ENCODE assay signal across 16 cellular contexts in genomic region chr1:178797590-178797989, GRCh38.
A peak's percentile ranks its signal among the peaks of the same experiment; 100 is the strongest.
DNase-seq lines count a peak whose midpoint lies in the region; ATAC-seq, FAIRE-seq and TF ChIP-seq lines count a peak whose summit lies in the region.
"Had no signal": no experiment of that assay in that cellular context is flagged by ENCODE, and none has a peak within 500 bp of the region (broad histone marks: within the 10 kb centered on the region; RNA-seq: fewer than 3 reads in every experiment).

No MANE protein-coding gene starts in this region.

- FAIRE-seq in HepG2 (lab: Jason Lieb, UNC) (no peak), H1 (lab: Jason Lieb, UNC) (no peak)
- FAIRE-seq: GM12891 had no signal

- no peak for TF ChIP-seq CTCF in HepG2 (CRISPR knock-in tag; IDR thresholded peaks at IDR 0.05)
- no peak for TF ChIP-seq CTCF in right lobe of liver (IDR thresholded peaks at IDR 0.05)
- TF ChIP-seq CTCF in PC-9 (conservative IDR thresholded peaks at IDR 0.05): no peak
- no peak for TF ChIP-seq CTCF in H1 (IDR thresholded peaks at IDR 0.05; ENCODE audit: control extremely low read depth in 1 of 3, insufficient read depth in 1 of 3, low read depth in 1 of 3, low read length in 3 of 3)

- no peaks in the 10 kb centered on the region for H3K4me1 ChIP-seq in HepG2 (ENCODE audit: insufficient read depth, low read length)
- H3K4me1 ChIP-seq in right lobe of liver: no peaks in the 10 kb centered on the region
- 0 out of 2 replicates have a peak, but pooled peaks cover 9% of the 10 kb centered on the region for H3K4me1 ChIP-seq in PC-9 (replicated peaks; ENCODE audit: insufficient read depth)
- H3K4me1 ChIP-seq in H1 (replicated peaks in 1 of 4; ENCODE audit: control insufficient read depth in 3 of 4, insufficient read depth in 4 of 4, low read length in 3 of 4): no peaks in the 10 kb centered on the region
- H3K4me1 ChIP-seq: HAP-1 had no signal

- H4K91ac ChIP-seq in H1 (replicated peaks; ENCODE audit: insufficient read length, low read length): no peak overlapping the region

- no peak overlapping the region for H3K14ac ChIP-seq in H1 (ENCODE audit: insufficient read length)

- H2AK5ac ChIP-seq in H1 (ENCODE audit: low read depth, low read length): no peak overlapping the region

- no peaks in the 10 kb centered on the region for H3K9me3 Mint-ChIP-seq in stimulated activated effector memory CD8-positive, alpha-beta T cell treated with anti-CD3 and anti-CD28 coated beads, Interleukin-12 subunit alpha, Interleukin-12 subunit beta, amount 100 ng/mL, for 72 hours

- TF ChIP-seq POLR2A in HepG2 (IDR thresholded peaks at IDR 0.05; ENCODE audit: insufficient read depth in 1 of 2, low read depth in 2 of 2, low read length in 2 of 2): no peak
- TF ChIP-seq POLR2A in right lobe of liver (IDR thresholded peaks at IDR 0.05): no peak
- no peak for TF ChIP-seq POLR2A in H1 (IDR thresholded peaks at IDR 0.05; ENCODE audit: control extremely low read depth in 1 of 2, low read depth in 2 of 2, low read length in 2 of 2)

- H3K79me2 ChIP-seq in HepG2 (ENCODE audit: insufficient read depth, low read length) (no peaks in the 10 kb centered on the region), PC-9 (ENCODE audit: low read depth) (peaks cover 8% of the 10 kb centered on the region; the same call in 1 of the 2 replicates), H1 (ENCODE audit: control insufficient read depth in 1 of 2, insufficient read depth in 2 of 2, low read length in 2 of 2) (no peaks in the 10 kb centered on the region)

- H2BK20ac ChIP-seq in H1 (ENCODE audit: low read length): no peak overlapping the region

- no peaks in the 10 kb centered on the region for H3K4me1 Mint-ChIP-seq in stimulated activated effector memory CD8-positive, alpha-beta T cell treated with anti-CD3 and anti-CD28 coated beads, Interleukin-12 subunit alpha, Interleukin-12 subunit beta, amount 100 ng/mL, for 72 hours
- H3K4me1 Mint-ChIP-seq: CD4-positive, CD25-positive, alpha-beta regulatory T cell had no signal

- H3K18ac ChIP-seq in H1 (ENCODE audit: extremely low read depth, low read length): no peak overlapping the region

- intact Hi-C loops in HepG2 (cut with micrococcal nuclease; ENCODE audit: unreplicated experiment) (loop anchor here (2.0 kb wide), 1 partner anchor 73 kb away; the partner anchor contains the start of gene ANGPTL1), right lobe of liver (cut with DNase I) (no loop called here), PC-9 (cut with micrococcal nuclease; ENCODE audit: unreplicated experiment) (no loop called here)

- H3F3A ChIP-seq in PC-9 (ENCODE audit: insufficient read depth, low read depth): peaks cover 12% of the 10 kb centered on the region

- H3K36me3 Mint-ChIP-seq in stimulated activated effector memory CD8-positive, alpha-beta T cell treated with anti-CD3 and anti-CD28 coated beads, Interleukin-12 subunit alpha, Interleukin-12 subunit beta, amount 100 ng/mL, for 72 hours: no peaks in the 10 kb centered on the region

- H2AFZ ChIP-seq in HepG2 (ENCODE audit: low read length): no peak overlapping the region
- no peak overlapping the region for H2AFZ ChIP-seq in PC-9
- H2AFZ ChIP-seq in H1 (ENCODE audit: low read length): no peak overlapping the region

- peaks cover 0 to 17% of the 10 kb centered on the region in 2 experiments; a peak in 3 of 5 replicates for H3K36me3 ChIP-seq in HepG2 (replicated peaks in 1 of 2; ENCODE audit: control insufficient read depth in 1 of 2, insufficient read depth in 2 of 2, low read length in 2 of 2)
- peaks cover 0 to 3% (median 0%) of the 10 kb centered on the region in 4 donors for H3K36me3 ChIP-seq in right lobe of liver
- peaks cover 27% of the 10 kb centered on the region; the same call in 1 of the 2 replicates for H3K36me3 ChIP-seq in PC-9 (ENCODE audit: low read depth)
- H3K36me3 ChIP-seq in H1 (ENCODE audit: control insufficient read depth in 2 of 4, insufficient read depth in 4 of 4, low read length in 3 of 4): no peaks in the 10 kb centered on the region; a peak in 1 of 8 replicates
- H3K36me3 ChIP-seq: HAP-1 had no signal

- H3K9ac ChIP-seq in HepG2 (ENCODE audit: insufficient read depth, low read depth, low read length) (no peak overlapping the region), H1 (replicated peaks in 1 of 4; ENCODE audit: extremely low read depth in 1 of 4, low read depth in 3 of 4, low read length in 3 of 4) (no peak overlapping the region)
- H3K9ac ChIP-seq: BLaER1 treated with 17β-estradiol and CSF1 and Interleukin-3, amounts not matched to agents 10 nM and 100 nM had no signal

- H2BK5ac ChIP-seq in H1 (ENCODE audit: low read depth, low read length): no peak overlapping the region

- no TSS peak for BruUV-seq in HepG2 (replicated peaks; lab: Mats Ljungman, UMichigan)
- BruUV-seq in PC-9 (replicated peaks; lab: Mats Ljungman, UMichigan): no TSS peak

- H3K9me3 ChIP-seq in HepG2 (ENCODE audit: low read length) (no peaks in the 10 kb centered on the region), right lobe of liver (no peaks in the 10 kb centered on the region), PC-9 (ENCODE audit: insufficient read depth, low read depth) (no peaks in the 10 kb centered on the region; the same call in 1 of the 2 replicates), H1 (ENCODE audit: insufficient read depth in 2 of 2, low read depth in 1 of 2, low read length in 1 of 2) (no peaks in the 10 kb centered on the region)
- H3K9me3 ChIP-seq: HAP-1 had no signal

- no peak overlapping the region for H3K4me3 Mint-ChIP-seq in stimulated activated effector memory CD8-positive, alpha-beta T cell treated with anti-CD3 and anti-CD28 coated beads, Interleukin-12 subunit alpha, Interleukin-12 subunit beta, amount 100 ng/mL, for 72 hours
- H3K4me3 Mint-ChIP-seq: CD4-positive, CD25-positive, alpha-beta regulatory T cell had no signal

- H3K4me2 ChIP-seq in HepG2 (ENCODE audit: low read depth, low read length) (no peak overlapping the region), PC-9 (no peak overlapping the region), H1 (ENCODE audit: insufficient read depth in 1 of 2, low read depth in 2 of 2, low read length in 2 of 2) (no peak overlapping the region)
- H3K4me2 ChIP-seq: BLaER1 treated with 17β-estradiol and CSF1 and Interleukin-3, amounts not matched to agents 10 nM and 100 nM had no signal

- H4K20me1 ChIP-seq in HepG2 (ENCODE audit: insufficient read depth, low read length): no peaks in the 10 kb centered on the region
- no peaks in the 10 kb centered on the region for H4K20me1 ChIP-seq in PC-9 (ENCODE audit: insufficient read depth)
- no peaks in the 10 kb centered on the region for H4K20me1 ChIP-seq in H1 (replicated peaks in 1 of 2; ENCODE audit: control insufficient read depth in 1 of 2, insufficient read depth in 2 of 2, low read length in 2 of 2)
- H4K20me1 ChIP-seq: BLaER1 treated with 17β-estradiol and CSF1 and Interleukin-3, amounts not matched to agents 10 nM and 100 nM had no signal

- POLR2A ChIA-PET in HepG2 (lab: Yijun Ruan, JAX) (no interaction called here), PC-9 (lab: Charles Lee; ENCODE audit: unreplicated experiment) (no interaction called here), H1 (lab: Charles Lee; ENCODE audit: partially characterized antibody) (no interaction called here)

- no peak overlapping the region for H3K56ac ChIP-seq in H1 (replicated peaks; ENCODE audit: insufficient read length, low read depth, low read length)

- no peak overlapping the region for H2BK15ac ChIP-seq in H1 (ENCODE audit: low read length)

- no peak for ATAC-seq in HepG2
- no peak for ATAC-seq in right lobe of liver
- ATAC-seq in stimulated activated effector memory CD8-positive, alpha-beta T cell treated with anti-CD3 and anti-CD28 coated beads, Interleukin-12 subunit alpha, Interleukin-12 subunit beta, amount 100 ng/mL, for 72 hours: no peak

- TF ChIP-seq RAD21 in HepG2 (CRISPR knock-in tag; IDR thresholded peaks at IDR 0.05) (no peak), H1 (IDR thresholded peaks at IDR 0.05 in 1 of 2, conservative IDR thresholded peaks at IDR 0.05 in 1 of 2; ENCODE audit: low read depth in 2 of 2, low read length in 2 of 2) (no peak)

- WGBS in HepG2 (ENCODE audit: low lambda C conversion rate): 96% methylated on average over 2 of the region's 2 CpGs
- 96% methylated on average over 2 of the region's 2 CpGs for WGBS in right lobe of liver (ENCODE audit: insufficient coverage, low coverage, low lambda C conversion rate, missing lambda C conversion rate)
- WGBS in H1 (ENCODE audit: extremely low coverage in 1 of 2, insufficient coverage in 1 of 2, insufficient read length in 1 of 2, insufficient replicate concordance in 2 of 2, low coverage in 1 of 2, low lambda C conversion rate in 2 of 2, missing lambda C conversion rate in 1 of 2), 2 experiments: 90% methylated on average over 2 of the region's 2 CpGs; no CpG with 5 or more reads in 1 of the 2 experiments

- H3K9me2 ChIP-seq in PC-9 (ENCODE audit: insufficient read depth): no peaks in the 10 kb centered on the region; the same call in 1 of the 2 replicates

- no peak overlapping the region for H2BK120ac ChIP-seq in H1 (replicated peaks; ENCODE audit: low read depth, low read length)

- no peak overlapping the region for H4K8ac ChIP-seq in H1 (ENCODE audit: extremely low read depth, insufficient read depth, low read length)

- H3K79me1 ChIP-seq in H1 (ENCODE audit: low read depth, low read length): no peaks in the 10 kb centered on the region

- no peak overlapping the region for H3K27ac ChIP-seq in HepG2 (ENCODE audit: extremely low read length, insufficient read depth, low read length)
- no peak overlapping the region for H3K27ac ChIP-seq in right lobe of liver
- H3K27ac ChIP-seq in PC-9: peak overlapping the region; percentile 14; the same call in 1 of the 2 replicates
- H3K27ac ChIP-seq in H1 (ENCODE audit: low read depth, low read length): no peak overlapping the region
- H3K27ac ChIP-seq: BLaER1 treated with 17β-estradiol and CSF1 and Interleukin-3, amounts not matched to agents 10 nM and 100 nM had no signal

- in situ Hi-C loops in HepG2 (cut with HindIII; ENCODE audit: extremely low pct_ligation_motif_present, low pct_unique_long_range_greater_than_20kb): no loop called here

- H3K27me3 ChIP-seq in HepG2 (ENCODE audit: control insufficient read depth in 1 of 2, insufficient read depth in 2 of 2, low read length in 2 of 2): no peaks in the 10 kb centered on the region
- no peaks in the 10 kb centered on the region for H3K27me3 ChIP-seq in right lobe of liver
- no peaks in the 10 kb centered on the region for H3K27me3 ChIP-seq in PC-9 (ENCODE audit: insufficient read depth, low read depth)
- no peaks in the 10 kb centered on the region for H3K27me3 ChIP-seq in H1 (replicated peaks in 1 of 4; ENCODE audit: control insufficient read depth in 3 of 4, extremely low read depth in 1 of 4, insufficient read depth in 3 of 4, low read length in 3 of 4)
- H3K27me3 ChIP-seq: BLaER1 treated with 17β-estradiol and CSF1 and Interleukin-3, amounts not matched to agents 10 nM and 100 nM had no signal

- CTCF ChIA-PET in HepG2 (lab: Yijun Ruan, JAX; ENCODE audit: low intra/inter-chr PET ratio, low total read pairs) (no interaction called here), PC-9 (lab: Charles Lee) (no interaction called here), H1 (lab: Charles Lee; ENCODE audit: partially characterized antibody) (interaction anchor here (0.7 to 2.4 kb wide), 2 partner anchors 205 kb away, joined by 4 to 9 read pairs; no protein-coding TSS in a partner anchor)

- no peak for DNase-seq in HepG2 (ENCODE audit: low spot score)
- no peak for DNase-seq in right lobe of liver
- DNase-seq in PC-9: no peak
- no peak for DNase-seq in H1 (ENCODE audit: low read depth in 1 of 2, low spot score in 2 of 2)
- no peak for DNase-seq in stimulated activated effector memory CD8-positive, alpha-beta T cell treated with anti-CD3 and anti-CD28 coated beads, Interleukin-12 subunit alpha, Interleukin-12 subunit beta, amount 100 ng/mL, for 72 hours (ENCODE audit: low spot score in 2 of 2)
- no peak for DNase-seq in DMS53 (lab: John Stamatoyannopoulos, UW)
- DNase-seq in SK-N-DZ (ENCODE audit: low spot score): no peak
- DNase-seq in activated effector memory CD4-positive, alpha-beta T cell treated with anti-CD3 and anti-CD28 coated beads, Interleukin-2, amount 50 U/mL, for 16 hours: no peak
- DNase-seq: 8988T; AML-193; CD4-positive, CD25-positive, alpha-beta regulatory T cell; DMS79; GOT3 had no signal

- no peak overlapping the region for H3K4me3 ChIP-seq in HepG2 (replicated peaks in 1 of 3; ENCODE audit: insufficient read depth in 1 of 3, low read depth in 2 of 3, low read length in 3 of 3)
- no peak overlapping the region for H3K4me3 ChIP-seq in right lobe of liver
- no peak overlapping the region for H3K4me3 ChIP-seq in PC-9
- no peak overlapping the region for H3K4me3 ChIP-seq in H1 (ENCODE audit: extremely low read depth in 1 of 4, insufficient read depth in 2 of 4, low read depth in 3 of 4, low read length in 4 of 4)
- H3K4me3 ChIP-seq: BLaER1 treated with 17β-estradiol and CSF1 and Interleukin-3, amounts not matched to agents 10 nM and 100 nM; HAP-1 had no signal

- H3K23ac ChIP-seq in H1 (ENCODE audit: insufficient read length): no peak overlapping the region

- no peak overlapping the region for H3K27ac Mint-ChIP-seq in stimulated activated effector memory CD8-positive, alpha-beta T cell treated with anti-CD3 and anti-CD28 coated beads, Interleukin-12 subunit alpha, Interleukin-12 subunit beta, amount 100 ng/mL, for 72 hours
- H3K27ac Mint-ChIP-seq: CD4-positive, CD25-positive, alpha-beta regulatory T cell had no signal

- no peak overlapping the region for H3K4ac ChIP-seq in H1 (replicated peaks; ENCODE audit: insufficient read length, low read depth, low read length)

- H2BK12ac ChIP-seq in H1 (ENCODE audit: low read depth, low read length): no peak overlapping the region

- no peak overlapping the region for H4K5ac ChIP-seq in H1 (ENCODE audit: insufficient read length, low read depth, low read length)

- H3K23me2 ChIP-seq in H1 (ENCODE audit: low read depth, low read length): no peaks in the 10 kb centered on the region

- no peak for TF ChIP-seq EP300 in HepG2 (IDR thresholded peaks at IDR 0.05; ENCODE audit: low read depth in 2 of 2, low read length in 2 of 2)
- no peak for TF ChIP-seq EP300 in HepG2 (CRISPR knock-in tag; IDR thresholded peaks at IDR 0.05; ENCODE audit: borderline replicate concordance)
- TF ChIP-seq EP300 in H1 (IDR thresholded peaks at IDR 0.05; ENCODE audit: borderline replicate concordance in 1 of 2, low read depth in 2 of 2, low read length in 2 of 2): no peak

Comparison
In these comparisons a context has a peak if more than half of its experiments do, and no peak if none do; other contexts are left out.
1. Of the 41 proteins assayed by ChIP-seq in both HepG2 and H1: peak only in HepG2: none; only in H1: none; in both: CEBPB; in neither: 40.